15 cellular contexts compared by ENCODE assay signal in the genomic region with DNA sequence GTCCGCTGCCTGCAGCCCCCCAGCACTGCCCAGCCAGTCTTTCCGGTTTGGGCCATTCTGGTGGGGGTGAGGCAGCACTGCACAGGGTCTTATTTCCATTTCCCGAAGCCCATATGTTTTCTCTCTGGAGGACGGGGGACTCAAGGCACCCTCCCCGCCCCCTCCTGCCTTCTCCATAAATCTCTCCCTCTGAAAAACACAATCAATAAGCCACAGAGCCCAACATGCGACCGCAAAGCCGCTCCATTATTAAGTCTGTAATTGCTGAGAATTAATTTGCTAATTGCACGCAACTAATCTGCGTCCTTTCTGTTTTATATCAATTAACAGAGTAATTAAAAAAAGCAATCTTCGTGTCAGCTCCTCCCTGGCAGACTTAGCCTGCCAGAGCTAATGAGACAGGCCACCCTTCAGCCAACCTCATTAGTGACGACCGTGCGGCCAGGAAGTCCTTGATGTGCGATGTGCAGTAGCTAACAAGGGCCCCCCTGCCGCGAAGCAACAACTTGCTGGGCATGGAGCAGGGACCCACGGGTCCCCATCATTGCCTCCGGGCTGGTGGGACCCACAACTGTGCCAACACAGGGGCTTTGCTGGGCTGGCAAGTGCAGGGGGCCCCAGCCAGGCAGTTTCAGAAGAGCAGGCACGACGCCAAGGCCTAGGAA.
"Had no signal": no experiment of that assay in that cellular context is flagged by ENCODE, and none has a peak within 500 bp of the region (broad histone marks: within the 10 kb centered on the region; RNA-seq: fewer than 3 reads in every experiment).

No MANE protein-coding gene starts in this region.

- H3K27me3 ChIP-seq: right atrium auricular region had no signal

- H3K4me1 ChIP-seq: esophagus squamous epithelium, right atrium auricular region, tibial artery had no signal

- H3K27ac Mint-ChIP-seq: activated naive CD4-positive, alpha-beta T cell treated with anti-CD3 and anti-CD28 coated beads, Interleukin-2, amount 50 U/mL, for 24 hours; mesothelial cell of epicardium; nephron progenitor cell; progenitor cell of endocrine pancreas; T-helper 1 cell treated with Interleukin-12 subunit alpha and Interleukin-12 subunit beta and Interleukin-4 antibody, amounts not matched to agents 30 μg/mL and 1 μg/mL, for 36 hours had no signal

- H3K4me3 Mint-ChIP-seq: activated naive CD4-positive, alpha-beta T cell treated with anti-CD3 and anti-CD28 coated beads, Interleukin-2, amount 50 U/mL, for 24 hours; mesothelial cell of epicardium; nephron progenitor cell; T-helper 1 cell treated with Interleukin-12 subunit alpha and Interleukin-12 subunit beta and Interleukin-4 antibody, amounts not matched to agents 30 μg/mL and 1 μg/mL, for 36 hours had no signal

- H3K4me3 ChIP-seq: esophagus squamous epithelium, right atrium auricular region, tibial artery had no signal

- H3K9me3 ChIP-seq: esophagus squamous epithelium had no signal

- ATAC-seq: activated CD4-positive, CD25-positive, alpha-beta regulatory T cell treated with anti-CD3 and anti-CD28 coated beads, Interleukin-2, amount 50 U/mL, for 24 hours; stimulated activated naive CD8-positive, alpha-beta T cell treated with anti-CD3 and anti-CD28 coated beads, Interleukin-15, Interleukin-2, amounts not matched to agents 100 U/mL and 50 U/mL, for 24 hours had no signal

- H3K36me3 Mint-ChIP-seq: activated naive CD4-positive, alpha-beta T cell treated with anti-CD3 and anti-CD28 coated beads, Interleukin-2, amount 50 U/mL, for 24 hours; mesothelial cell of epicardium had no signal

- H3K36me3 ChIP-seq: esophagus squamous epithelium, right atrium auricular region, tibial artery had no signal

- H3K9me3 Mint-ChIP-seq: activated naive CD4-positive, alpha-beta T cell treated with anti-CD3 and anti-CD28 coated beads, Interleukin-2, amount 50 U/mL, for 24 hours; T-helper 1 cell treated with Interleukin-12 subunit alpha and Interleukin-12 subunit beta and Interleukin-4 antibody, amounts not matched to agents 30 μg/mL and 1 μg/mL, for 36 hours had no signal

- DNase-seq: activated CD8-positive, alpha-beta memory T cell treated with anti-CD3 and anti-CD28 coated beads for 24 hours; activated gamma-delta T cell; dermis blood vessel endothelial cell; effector memory CD4-positive, alpha-beta T cell; esophagus squamous epithelium; nephron progenitor cell; occipital lobe; stimulated activated naive CD8-positive, alpha-beta T cell treated with anti-CD3 and anti-CD28 coated beads, Interleukin-15, Interleukin-2, amounts not matched to agents 100 U/mL and 50 U/mL, for 24 hours; tibial artery had no signal

- H3K27ac ChIP-seq: esophagus squamous epithelium, right atrium auricular region, tibial artery had no signal

- H3K4me1 Mint-ChIP-seq: activated naive CD4-positive, alpha-beta T cell treated with anti-CD3 and anti-CD28 coated beads, Interleukin-2, amount 50 U/mL, for 24 hours; mesothelial cell of epicardium; nephron progenitor cell had no signal
